Comparison of ENCODE assay signal across 29 cellular contexts in genomic region chr7:93142127-93142526, GRCh38. TPM values are rescaled to one million over a fixed set of nuclear protein-coding genes. Genes with fewer than 3 reads are reported as not detected.
DNase-seq lines count a peak whose midpoint lies in the region; ATAC-seq, FAIRE-seq and TF ChIP-seq lines count a peak whose summit lies in the region.
"Had no signal": no experiment of that assay in that cellular context is flagged by ENCODE, and none has a peak within 500 bp of the region (broad histone marks: within the 10 kb centered on the region; RNA-seq: fewer than 3 reads in every experiment).

No MANE protein-coding gene starts in this region.

- CTCF ChIA-PET in mammary epithelial cell (lab: Charles Lee; ENCODE audit: low non-redundant PET) = no interaction called here
- CTCF ChIA-PET in MCF 10A (lab: Yijun Ruan, JAX) = interaction anchor here (0.6 to 1.5 kb wide), 2 partner anchors 50 to 552 kb away, joined by 3 read pairs; partner anchors contain the start of gene FAM133B

- H3K27me3 ChIP-seq in mammary epithelial cell (ENCODE audit: insufficient read depth, low read length) (no peaks in the 10 kb centered on the region), bronchial epithelial cell (ENCODE audit: control insufficient read depth, insufficient read depth, low read length) (no peaks in the 10 kb centered on the region), smooth muscle cell (ENCODE audit: low read depth) (no peaks in the 10 kb centered on the region)
- H3K27me3 ChIP-seq: BLaER1 had no signal

- H3K79me2 ChIP-seq in mammary epithelial cell (ENCODE audit: insufficient read depth, low read length) (no peaks in the 10 kb centered on the region), smooth muscle cell (ENCODE audit: low read depth) (no peaks in the 10 kb centered on the region)

- POLR2A ChIA-PET in MCF 10A (lab: Yijun Ruan, JAX) = interaction anchor here (1.3 kb wide), 1 partner anchor 25 kb away, joined by 3 read pairs; the partner anchor contains the start of gene SAMD9

- TF ChIP-seq CTCF in mammary epithelial cell (conservative IDR thresholded peaks at IDR 0.05 in 1 of 2, IDR thresholded peaks at IDR 0.05 in 1 of 2; ENCODE audit: extremely low read depth in 1 of 2, insufficient read depth in 1 of 2, low read depth in 1 of 2, low read length in 2 of 2) (no peak), MCF 10A (IDR thresholded peaks at IDR 0.05; ENCODE audit: unreplicated experiment) (no peak), bronchial epithelial cell (IDR thresholded peaks at IDR 0.05; ENCODE audit: insufficient read depth, low read length, severe bottlenecking) (no peak), smooth muscle cell (IDR thresholded peaks at IDR 0.05; ENCODE audit: borderline replicate concordance, insufficient read depth, poor library complexity, severe bottlenecking) (no peak)

- no peak for ATAC-seq in SK-N-SH treated with all-trans-retinoic acid at 6 μM for 48 hours
- ATAC-seq: Panc1 had no signal

- dilution Hi-C loops in mammary epithelial cell (cut with HindIII; ENCODE audit: low sequenced_read_pairs) = no loop called here

- BruUV-seq in mammary epithelial cell (replicated peaks; lab: Mats Ljungman, UMichigan) = no TSS peak
- no TSS peak for BruUV-seq in MCF 10A (replicated peaks; lab: Mats Ljungman, UMichigan)

- FAIRE-seq in bronchial epithelial cell (lab: Jason Lieb, UNC) (no peak), RCC 7860 (lab: Jason Lieb, UNC) (no peak)

- H3K36me3 Mint-ChIP-seq in MCF 10A (ENCODE audit: insufficient read depth, unreplicated experiment) = no peaks in the 10 kb centered on the region

- DNase-seq in mammary epithelial cell (peak; percentile 25), MCF 10A (ENCODE audit: unreplicated experiment) (no peak), bronchial epithelial cell (ENCODE audit: low read depth) (peak; percentile 71), kidney tubule cell (ENCODE audit: low spot score) (peak; percentile 13), smooth muscle cell (lab: John Stamatoyannopoulos, UW; ENCODE audit: unreplicated experiment) (no peak), RCC 7860 (ENCODE audit: low spot score) (no peak), NK-92 (lab: John Stamatoyannopoulos, UW; ENCODE audit: unreplicated experiment) (no peak)
- DNase-seq: ACHN; CD4-positive, alpha-beta T cell; COR-L47; DMS 273 treated with DMSO at 0.1 percent for 48 hours; DND-41; GDM1; H7; HFFc6; KBM-7; NCI-H1092 treated with DMSO at 0.1 percent for 48 hours; NCI-H1436 treated with DMSO at 0.1 percent for 48 hours; NCI-H2029 treated with DMSO at 0.1 percent for 48 hours; NCI-H226; NCI-H510A treated with DMSO at 0.1 percent for 48 hours; NCI-H748 treated with DMSO at 0.1 percent for 48 hours; NK-92 treated with Interleukin-12 subunit alpha and Interleukin-12 subunit beta, amount 100 ng/mL, for 24 hours; Right ventricle myocardium superior; SW 1271 had no signal

- H3K27ac Mint-ChIP-seq in MCF 10A (ENCODE audit: low read depth, unreplicated experiment) = no peak overlapping the region
- H3K27ac Mint-ChIP-seq: CD4-positive, alpha-beta T cell; HFFc6 had no signal

- intact Hi-C loops in mammary epithelial cell (cut with micrococcal nuclease) (no loop called here), MCF 10A (cut with micrococcal nuclease) (no loop called here)

- no peak overlapping the region for H3K4me3 ChIP-seq in mammary epithelial cell (replicated peaks in 1 of 3; ENCODE audit: insufficient read depth in 1 of 3, low read depth in 2 of 3, low read length in 3 of 3)
- H3K4me3 ChIP-seq in bronchial epithelial cell (ENCODE audit: low read depth, low read length) = no peak overlapping the region
- no peak overlapping the region for H3K4me3 ChIP-seq in smooth muscle cell
- H3K4me3 ChIP-seq: BLaER1 had no signal

- H3K36me3 ChIP-seq in mammary epithelial cell (ENCODE audit: insufficient read depth, low read length) = no peaks in the 10 kb centered on the region
- no peaks in the 10 kb centered on the region for H3K36me3 ChIP-seq in bronchial epithelial cell (ENCODE audit: control insufficient read depth, insufficient read depth, low read length)
- no peaks in the 10 kb centered on the region for H3K36me3 ChIP-seq in smooth muscle cell (ENCODE audit: low read depth)
- H3K36me3 ChIP-seq: BLaER1 had no signal

- H3K4me2 ChIP-seq in mammary epithelial cell (ENCODE audit: insufficient read depth, low read depth, low read length) (no peak overlapping the region), smooth muscle cell (no peak overlapping the region)
- H3K4me2 ChIP-seq: BLaER1 had no signal

- H4K20me1 ChIP-seq in mammary epithelial cell (ENCODE audit: insufficient read depth, low read length) = no peaks in the 10 kb centered on the region
- no peaks in the 10 kb centered on the region for H4K20me1 ChIP-seq in smooth muscle cell (ENCODE audit: low read depth)
- H4K20me1 ChIP-seq: BLaER1 had no signal

- H3K9me3 Mint-ChIP-seq in MCF 10A (ENCODE audit: unreplicated experiment) = no peaks in the 10 kb centered on the region
- H3K9me3 Mint-ChIP-seq: HFFc6 had no signal

- H3K9ac ChIP-seq in mammary epithelial cell (ENCODE audit: insufficient read depth, low read length) = no peak overlapping the region
- no peak overlapping the region for H3K9ac ChIP-seq in smooth muscle cell (ENCODE audit: low read depth)
- H3K9ac ChIP-seq: BLaER1 had no signal

- peaks cover 3% of the 10 kb centered on the region for H3K4me1 Mint-ChIP-seq in MCF 10A (ENCODE audit: insufficient read depth, unreplicated experiment)

- peaks cover under 1% of the 10 kb centered on the region for H3K4me1 ChIP-seq in mammary epithelial cell (ENCODE audit: insufficient read depth, low read length)
- peaks cover 8% of the 10 kb centered on the region for H3K4me1 ChIP-seq in smooth muscle cell (ENCODE audit: low read depth)

- H3K9me3 ChIP-seq in mammary epithelial cell (replicated peaks; ENCODE audit: insufficient read depth, low read length) (no peaks in the 10 kb centered on the region), smooth muscle cell (replicated peaks; ENCODE audit: low read depth) (no peaks in the 10 kb centered on the region)
- H3K9me3 ChIP-seq: BLaER1 had no signal

- WGBS in mammary epithelial cell (ENCODE audit: low coverage, missing lambda C conversion rate) = 90% methylated on average over 1 of the region's 1 CpG
- WGBS in smooth muscle cell (ENCODE audit: low lambda C conversion rate) = 89% methylated on average over 1 of the region's 1 CpG

- H3K27ac ChIP-seq in mammary epithelial cell (ENCODE audit: insufficient read depth, low read depth, low read length) (no peak overlapping the region), smooth muscle cell (ENCODE audit: low read depth) (no peak overlapping the region)
- H3K27ac ChIP-seq: 22Rv1, BLaER1 had no signal

- H2AFZ ChIP-seq in mammary epithelial cell (ENCODE audit: low read depth, low read length) (no peak overlapping the region), smooth muscle cell (ENCODE audit: low read depth) (no peak overlapping the region)

- no peaks in the 10 kb centered on the region for H3K27me3 Mint-ChIP-seq in MCF 10A (ENCODE audit: insufficient read depth, unreplicated experiment)
- H3K27me3 Mint-ChIP-seq: CD4-positive, alpha-beta T cell had no signal

- H3F3A ChIP-seq in smooth muscle cell (ENCODE audit: low read depth) = no peaks in the 10 kb centered on the region

- in situ Hi-C loops in mammary epithelial cell (cut with MboI; ENCODE audit: low sequenced_read_pairs in 2 of 2) = no loop called here

- no peak overlapping the region for H3K4me3 Mint-ChIP-seq in MCF 10A (ENCODE audit: unreplicated experiment)
- H3K4me3 Mint-ChIP-seq: CD4-positive, alpha-beta T cell; HFFc6 had no signal

TF ChIP-seq in SK-N-SH treated with all-trans-retinoic acid at 6 μM for 48 hours, 23 proteins besides CTCF, POLR2A, EP300 and RAD21 (continues in another document):
- TF ChIP-seq GLIS3 (CRISPR knock-in tag; IDR thresholded peaks at IDR 0.05) = no peak
- TF ChIP-seq TOX (CRISPR knock-in tag; IDR thresholded peaks at IDR 0.05; ENCODE audit: borderline replicate concordance) = no peak
- TF ChIP-seq ESRRG (CRISPR knock-in tag; IDR thresholded peaks at IDR 0.05) = no peak
- TF ChIP-seq ZNF8 (CRISPR knock-in tag; IDR thresholded peaks at IDR 0.05) = no peak
- TF ChIP-seq CSRNP3 (CRISPR knock-in tag; IDR thresholded peaks at IDR 0.05) = no peak
- no peak for TF ChIP-seq BACH2 (CRISPR knock-in tag; IDR thresholded peaks at IDR 0.05; ENCODE audit: borderline replicate concordance)
- TF ChIP-seq ARNTL (CRISPR knock-in tag; IDR thresholded peaks at IDR 0.05; ENCODE audit: borderline replicate concordance, low read depth) = no peak
- TF ChIP-seq PPARA (CRISPR knock-in tag; IDR thresholded peaks at IDR 0.05; ENCODE audit: borderline replicate concordance) = no peak

RNA-seq across cellular contexts. Expression of gene SAMD9L, which starts 6.1 kb away (rescaled TPM):
- 1 to 10 TPM; 4.2 to 6.7 TPM for total RNA-seq in mammary epithelial cell
- polyA plus RNA-seq in mammary epithelial cell = 0.56 TPM
- 1.4 TPM for polyA minus RNA-seq in mammary epithelial cell
- total RNA-seq in MCF 10A (2022) = 1.5 and 3.9 TPM in 2 replicates
- total RNA-seq in bronchial epithelial cell = under 0.01 and 0.64 TPM in 2 replicates
- total RNA-seq in smooth muscle cell = 0.36 and 2.7 TPM in 2 replicates
- polyA plus RNA-seq in smooth muscle cell = 0.31 TPM in 1 of 2 replicates, not detected in the other
- total RNA-seq: H7 had no signal

RNA-seq across cellular contexts. Expression of gene SAMD9, which starts 24.3 kb away (rescaled TPM):
- total RNA-seq in mammary epithelial cell = 10 to 100 TPM in 1 of 2 donors, 1 to 10 TPM in 1; 9.9 to 12.0 TPM
- polyA plus RNA-seq in mammary epithelial cell = 3.7 TPM
- polyA minus RNA-seq in mammary epithelial cell = 5.6 TPM
- 4.4 and 7.9 TPM in 2 replicates for total RNA-seq in MCF 10A (2022)
- 5.5 and 13.2 TPM in 2 replicates for total RNA-seq in bronchial epithelial cell
- 1.0 and 1.8 TPM in 2 replicates for total RNA-seq in smooth muscle cell
- polyA plus RNA-seq in smooth muscle cell = 0.26 and 0.38 TPM in 2 replicates

Comparison
In these comparisons a context has a peak if more than half of its experiments do, and no peak if none do; other contexts are left out.
1. DNase-seq: peak in mammary epithelial cell (single experiment), bronchial epithelial cell (single experiment) and kidney tubule cell (single experiment); none in MCF 10A (single experiment), smooth muscle cell (single experiment), RCC 7860 (single experiment) and NK-92 (single experiment).